8 cellular contexts compared by ENCODE assay signal in the genomic region with DNA sequence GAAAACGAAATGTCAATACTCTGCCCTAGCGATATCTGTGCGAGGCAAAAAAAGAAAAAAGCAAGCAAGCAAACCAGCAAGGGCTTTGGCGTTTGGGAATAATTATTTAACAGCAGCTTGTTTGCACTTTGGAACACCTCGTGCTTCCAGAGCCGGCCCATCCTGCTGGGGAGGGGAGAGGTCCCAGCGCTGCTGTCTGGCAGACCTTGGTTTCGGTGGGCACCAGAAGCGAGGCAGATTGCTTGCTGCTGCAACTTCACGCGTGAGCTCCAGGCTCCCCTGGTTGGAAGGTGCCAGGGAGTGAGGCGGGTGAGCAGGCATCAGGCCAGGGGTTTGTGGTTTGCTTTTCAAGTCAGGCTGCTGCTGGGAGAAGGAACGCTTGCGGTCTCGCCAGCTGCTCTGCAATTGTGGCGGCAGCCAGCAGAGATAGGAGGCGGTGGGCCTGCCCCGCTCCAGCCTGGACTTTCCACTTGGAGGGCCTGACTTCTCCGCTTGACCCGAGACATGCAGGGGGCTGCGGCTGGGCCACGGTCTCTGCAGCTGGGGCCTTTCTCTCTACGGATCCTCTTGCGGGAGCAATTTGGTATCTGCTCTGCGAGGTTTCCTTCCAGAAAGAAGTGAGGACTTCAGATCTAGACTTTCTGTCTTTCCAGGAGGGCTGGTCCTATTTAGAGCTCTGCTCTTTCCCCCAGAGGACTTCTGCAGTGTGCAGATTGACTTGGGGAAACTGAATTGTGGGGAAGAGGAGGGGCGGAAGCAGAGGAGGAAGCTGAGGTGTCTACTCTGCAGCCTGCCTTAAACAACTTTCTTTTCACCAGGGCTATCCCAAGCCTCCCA.
DNase-seq lines count a peak whose midpoint lies in the region; ATAC-seq, FAIRE-seq and TF ChIP-seq lines count a peak whose summit lies in the region.

No MANE protein-coding gene starts in this region.

- H3K27me3 ChIP-seq in KMS-11 (ENCODE audit: insufficient read depth, low read depth), result no peaks in the 10 kb centered on the region

- no peak for TF ChIP-seq CTCF in KMS-11 (conservative IDR thresholded peaks at IDR 0.05; ENCODE audit: low read depth, low read length)

- peak overlapping the region; percentile 42 for H2AFZ ChIP-seq in KMS-11 (ENCODE audit: low read depth)

- no peak overlapping the region for H3K4me3 ChIP-seq in KMS-11 (IDR thresholded peaks at IDR 0.05; ENCODE audit: insufficient read depth, low read depth, low read length)

- ATAC-seq in left lobe of liver, result peak; percentile 90
- ATAC-seq in GM18870 (IDR thresholded peaks at IDR 0.05; ENCODE audit: unreplicated experiment), result no peak
- ATAC-seq in HG03039 (IDR thresholded peaks at IDR 0.05; ENCODE audit: unreplicated experiment), result no peak

- FAIRE-seq in GM12892 (lab: Jason Lieb, UNC), result peak; percentile 67

- H3K4me1 ChIP-seq in KMS-11 (ENCODE audit: low read depth, poor library complexity, severe bottlenecking), result peaks cover 41% of the 10 kb centered on the region

- H3K27ac ChIP-seq in KMS-11 (peak overlapping the region; percentile 67), caudate nucleus (ENCODE audit: low read depth, low read length) (peak overlapping the region; percentile 44)

- peak overlapping the region; percentile 28; the same call in 1 of the 2 replicates for H3K9ac ChIP-seq in KMS-11

- DNase-seq in GM12892 (ENCODE audit: insufficient read length) (no peak), UCSD-AML1 (lab: John Stamatoyannopoulos, UW; ENCODE audit: unreplicated experiment) (peak; percentile 75), caudate nucleus (lab: John Stamatoyannopoulos, UW) (peak in 17 of 61 donors; percentile 11 to 37 (median 25)), left lobe of liver (ENCODE audit: low spot score) (peak; percentile 78)
- peak; percentile 29 for DNase-seq in stimulated activated CD4-positive, alpha-beta T cell treated with anti-CD3 and anti-CD28 coated beads, Interleukin-4, amount 100 ng/mL, for 24 hours

- peak overlapping the region; percentile 67 for H3K4me2 ChIP-seq in KMS-11

- H4K20me1 ChIP-seq in KMS-11 (ENCODE audit: insufficient read depth), result no peaks in the 10 kb centered on the region

- no peak for TF ChIP-seq POLR2A in GM12892 (IDR thresholded peaks at IDR 0.05; ENCODE audit: low read depth, low read length)

- H3K79me2 ChIP-seq in KMS-11 (ENCODE audit: insufficient read depth, low read depth), result no peaks in the 10 kb centered on the region

- no peaks in the 10 kb centered on the region for H3K36me3 ChIP-seq in KMS-11 (ENCODE audit: insufficient read depth)
